In genomic region chr15:41713047-41713446, GRCh38 we compare ENCODE assay signal across 20 cellular contexts. TPM values are rescaled to one million over a fixed set of nuclear protein-coding genes. Genes with fewer than 3 reads are reported as not detected.
DNase-seq lines count a peak whose midpoint lies in the region; ATAC-seq and TF ChIP-seq lines count a peak whose summit lies in the region.
"Had no signal": no experiment of that assay in that cellular context is flagged by ENCODE, and none has a peak within 500 bp of the region (broad histone marks: within the 10 kb centered on the region; RNA-seq: fewer than 3 reads in every experiment).

No MANE protein-coding gene starts in this region.

- H3K4me3 ChIP-seq in dorsolateral prefrontal cortex = peak overlapping the region in 1 of 59 donors; percentile 6
- H3K4me3 ChIP-seq: K562 had no signal

- DNase-seq in dorsolateral prefrontal cortex = peak in 6 of 10 donors; percentile 35 to 71 (median 44)
- DNase-seq in inferior parietal cortex (ENCODE audit: extremely low spot score) = peak; percentile 20
- peak in 34 of 49 donors; percentile 1 to 64 (median 17) for DNase-seq in substantia nigra (lab: John Stamatoyannopoulos, UW)
- no peak for DNase-seq in LoVo (ENCODE audit: low spot score)
- no peak for DNase-seq in activated T-helper 1 cell treated with anti-CD3 and anti-CD28 coated beads, Interleukin-12 subunit alpha, Interleukin-12 subunit beta, Interleukin-2, Interleukin-4 antibody, amounts not matched to agents 30 ng/mL and 10 ng/mL and 1 ng/mL, durations not matched to agents 14 hours and 24 hours and 36 hours (ENCODE audit: low spot score)
- no peak for DNase-seq in SIG-M5 treated with dmso at 0.1 percent for 504 hours (lab: John Stamatoyannopoulos, UW; ENCODE audit: unreplicated experiment)
- DNase-seq: activated CD4-positive, alpha-beta T cell treated with anti-CD3 and anti-CD28 coated beads, Interleukin-2, amount 10 ng/mL, durations not matched to agents 24 days and 14 days; activated effector memory CD4-positive, alpha-beta T cell treated with Interleukin-2 at 50 U/mL for 16 hours; activated naive CD8-positive, alpha-beta T cell treated with anti-CD3 and anti-CD28 coated beads, Interleukin-2, amount 50 U/mL, for 24 hours; CD8-positive, alpha-beta memory T cell; effector CD8-positive, alpha-beta T cell; GOT3; mammary epithelial cell; NCI-H1694; NCI-H748 treated with DMSO at 0.1 percent for 48 hours had no signal

- intact Hi-C loops in dorsolateral prefrontal cortex (cut with DNase I) = no loop called here
- intact Hi-C loops in activated T-helper 1 cell treated with anti-CD3 and anti-CD28 coated beads, Interleukin-12 subunit alpha, Interleukin-12 subunit beta, Interleukin-2, Interleukin-4 antibody, amounts not matched to agents 30 ng/mL and 10 ng/mL and 1 ng/mL, durations not matched to agents 14 hours and 24 hours and 36 hours (cut with micrococcal nuclease) = no loop called here

- no peaks in the 10 kb centered on the region for H3K27me3 ChIP-seq in dorsolateral prefrontal cortex

- H3K27me3 Mint-ChIP-seq in activated T-helper 1 cell treated with anti-CD3 and anti-CD28 coated beads, Interleukin-12 subunit alpha, Interleukin-12 subunit beta, Interleukin-2, Interleukin-4 antibody, amounts not matched to agents 30 ng/mL and 10 ng/mL and 1 ng/mL, durations not matched to agents 14 hours and 24 hours and 36 hours (ENCODE audit: insufficient read depth) = no peaks in the 10 kb centered on the region
- H3K27me3 Mint-ChIP-seq: activated CD4-positive, alpha-beta T cell treated with anti-CD3 and anti-CD28 coated beads, Interleukin-2, amount 10 ng/mL, durations not matched to agents 24 days and 14 days; activated naive CD8-positive, alpha-beta T cell treated with anti-CD3 and anti-CD28 coated beads, Interleukin-2, amount 50 U/mL, for 24 hours; CD8-positive, alpha-beta memory T cell; type B pancreatic cell had no signal

- ATAC-seq in GM19467 (IDR thresholded peaks at IDR 0.05; ENCODE audit: unreplicated experiment) = no peak
- ATAC-seq: activated naive CD8-positive, alpha-beta T cell treated with anti-CD3 and anti-CD28 coated beads, Interleukin-2, amount 50 U/mL, for 24 hours; K562; stimulated activated effector memory CD8-positive, alpha-beta T cell treated with anti-CD3 and anti-CD28 coated beads, Interleukin-12 subunit alpha, Interleukin-12 subunit beta, amount 100 ng/mL, for 72 hours had no signal

- H3K36me3 Mint-ChIP-seq in activated T-helper 1 cell treated with anti-CD3 and anti-CD28 coated beads, Interleukin-12 subunit alpha, Interleukin-12 subunit beta, Interleukin-2, Interleukin-4 antibody, amounts not matched to agents 30 ng/mL and 10 ng/mL and 1 ng/mL, durations not matched to agents 14 hours and 24 hours and 36 hours (ENCODE audit: low read depth) = peaks cover 24% of the 10 kb centered on the region

- H3K27ac Mint-ChIP-seq in activated T-helper 1 cell treated with anti-CD3 and anti-CD28 coated beads, Interleukin-12 subunit alpha, Interleukin-12 subunit beta, Interleukin-2, Interleukin-4 antibody, amounts not matched to agents 30 ng/mL and 10 ng/mL and 1 ng/mL, durations not matched to agents 14 hours and 24 hours and 36 hours = no peak overlapping the region
- H3K27ac Mint-ChIP-seq: activated CD4-positive, alpha-beta T cell treated with anti-CD3 and anti-CD28 coated beads, Interleukin-2, amount 10 ng/mL, durations not matched to agents 24 days and 14 days; activated naive CD8-positive, alpha-beta T cell treated with anti-CD3 and anti-CD28 coated beads, Interleukin-2, amount 50 U/mL, for 24 hours; stimulated activated effector memory CD8-positive, alpha-beta T cell treated with anti-CD3 and anti-CD28 coated beads, Interleukin-12 subunit alpha, Interleukin-12 subunit beta, amount 100 ng/mL, for 72 hours; type B pancreatic cell had no signal

- TF ChIP-seq CTCF in VCaP (conservative IDR thresholded peaks at IDR 0.05) (no peak), dorsolateral prefrontal cortex (IDR thresholded peaks at IDR 0.05 in 54 of 56, conservative IDR thresholded peaks at IDR 0.05 in 2 of 56; ENCODE audit: low read depth in 1 of 56, partially characterized antibody in 56 of 56) (peak in 1 of 56 donors; percentile 12)

- no peaks in the 10 kb centered on the region for H3K9me3 Mint-ChIP-seq in activated T-helper 1 cell treated with anti-CD3 and anti-CD28 coated beads, Interleukin-12 subunit alpha, Interleukin-12 subunit beta, Interleukin-2, Interleukin-4 antibody, amounts not matched to agents 30 ng/mL and 10 ng/mL and 1 ng/mL, durations not matched to agents 14 hours and 24 hours and 36 hours
- H3K9me3 Mint-ChIP-seq: activated CD4-positive, alpha-beta T cell treated with anti-CD3 and anti-CD28 coated beads, Interleukin-2, amount 10 ng/mL, durations not matched to agents 24 days and 14 days; activated naive CD8-positive, alpha-beta T cell treated with anti-CD3 and anti-CD28 coated beads, Interleukin-2, amount 50 U/mL, for 24 hours; CD8-positive, alpha-beta memory T cell; stimulated activated effector memory CD8-positive, alpha-beta T cell treated with anti-CD3 and anti-CD28 coated beads, Interleukin-12 subunit alpha, Interleukin-12 subunit beta, amount 100 ng/mL, for 72 hours; type B pancreatic cell had no signal

- peak overlapping the region; percentile 47 for H3K27ac ChIP-seq in VCaP
- peak overlapping the region in 27 of 59 donors; percentile 0 to 70 (median 30) for H3K27ac ChIP-seq in dorsolateral prefrontal cortex
- peak overlapping the region; percentile 31 for H3K27ac ChIP-seq in substantia nigra (ENCODE audit: low read depth, low read length, poor library complexity, severe bottlenecking)

- no peak overlapping the region for H3K4me3 Mint-ChIP-seq in activated T-helper 1 cell treated with anti-CD3 and anti-CD28 coated beads, Interleukin-12 subunit alpha, Interleukin-12 subunit beta, Interleukin-2, Interleukin-4 antibody, amounts not matched to agents 30 ng/mL and 10 ng/mL and 1 ng/mL, durations not matched to agents 14 hours and 24 hours and 36 hours
- H3K4me3 Mint-ChIP-seq: activated CD4-positive, alpha-beta T cell treated with anti-CD3 and anti-CD28 coated beads, Interleukin-2, amount 10 ng/mL, durations not matched to agents 24 days and 14 days; activated naive CD8-positive, alpha-beta T cell treated with anti-CD3 and anti-CD28 coated beads, Interleukin-2, amount 50 U/mL, for 24 hours; CD8-positive, alpha-beta memory T cell; stimulated activated effector memory CD8-positive, alpha-beta T cell treated with anti-CD3 and anti-CD28 coated beads, Interleukin-12 subunit alpha, Interleukin-12 subunit beta, amount 100 ng/mL, for 72 hours; type B pancreatic cell had no signal

- H3K4me1 Mint-ChIP-seq in activated T-helper 1 cell treated with anti-CD3 and anti-CD28 coated beads, Interleukin-12 subunit alpha, Interleukin-12 subunit beta, Interleukin-2, Interleukin-4 antibody, amounts not matched to agents 30 ng/mL and 10 ng/mL and 1 ng/mL, durations not matched to agents 14 hours and 24 hours and 36 hours (ENCODE audit: low read depth) = no peaks in the 10 kb centered on the region
- H3K4me1 Mint-ChIP-seq: activated naive CD8-positive, alpha-beta T cell treated with anti-CD3 and anti-CD28 coated beads, Interleukin-2, amount 50 U/mL, for 24 hours; stimulated activated effector memory CD8-positive, alpha-beta T cell treated with anti-CD3 and anti-CD28 coated beads, Interleukin-12 subunit alpha, Interleukin-12 subunit beta, amount 100 ng/mL, for 72 hours had no signal

RNA-seq across cellular contexts. Expression of gene MGA, which starts 52.8 kb away (rescaled TPM):
- 100 to 1,000 TPM in 10 of 120 experiments, 10 to 100 TPM in 110; 63.5 to 108 (median 82.2) TPM for total RNA-seq in dorsolateral prefrontal cortex
- 37.5 and 38.8 TPM in 2 replicates for total RNA-seq in activated T-helper 1 cell treated with anti-CD3 and anti-CD28 coated beads, Interleukin-12 subunit alpha, Interleukin-12 subunit beta, Interleukin-2, Interleukin-4 antibody, amounts not matched to agents 30 ng/mL and 10 ng/mL and 1 ng/mL, durations not matched to agents 14 hours and 24 hours and 36 hours

Comparison
In these comparisons a context has a peak if more than half of its experiments do, and no peak if none do; other contexts are left out.
1. DNase-seq: peak in dorsolateral prefrontal cortex (6 of 10), inferior parietal cortex (single experiment) and substantia nigra (34 of 49); none in LoVo (single experiment), activated T-helper 1 cell treated with anti-CD3 and anti-CD28 coated beads, Interleukin-12 subunit alpha, Interleukin-12 subunit beta, Interleukin-2, Interleukin-4 antibody, amounts not matched to agents 30 ng/mL and 10 ng/mL and 1 ng/mL, durations not matched to agents 14 hours and 24 hours and 36 hours (single experiment) and SIG-M5 treated with dmso at 0.1 percent for 504 hours (single experiment).